1 cellular context compared by ENCODE assay signal in the genomic region with DNA sequence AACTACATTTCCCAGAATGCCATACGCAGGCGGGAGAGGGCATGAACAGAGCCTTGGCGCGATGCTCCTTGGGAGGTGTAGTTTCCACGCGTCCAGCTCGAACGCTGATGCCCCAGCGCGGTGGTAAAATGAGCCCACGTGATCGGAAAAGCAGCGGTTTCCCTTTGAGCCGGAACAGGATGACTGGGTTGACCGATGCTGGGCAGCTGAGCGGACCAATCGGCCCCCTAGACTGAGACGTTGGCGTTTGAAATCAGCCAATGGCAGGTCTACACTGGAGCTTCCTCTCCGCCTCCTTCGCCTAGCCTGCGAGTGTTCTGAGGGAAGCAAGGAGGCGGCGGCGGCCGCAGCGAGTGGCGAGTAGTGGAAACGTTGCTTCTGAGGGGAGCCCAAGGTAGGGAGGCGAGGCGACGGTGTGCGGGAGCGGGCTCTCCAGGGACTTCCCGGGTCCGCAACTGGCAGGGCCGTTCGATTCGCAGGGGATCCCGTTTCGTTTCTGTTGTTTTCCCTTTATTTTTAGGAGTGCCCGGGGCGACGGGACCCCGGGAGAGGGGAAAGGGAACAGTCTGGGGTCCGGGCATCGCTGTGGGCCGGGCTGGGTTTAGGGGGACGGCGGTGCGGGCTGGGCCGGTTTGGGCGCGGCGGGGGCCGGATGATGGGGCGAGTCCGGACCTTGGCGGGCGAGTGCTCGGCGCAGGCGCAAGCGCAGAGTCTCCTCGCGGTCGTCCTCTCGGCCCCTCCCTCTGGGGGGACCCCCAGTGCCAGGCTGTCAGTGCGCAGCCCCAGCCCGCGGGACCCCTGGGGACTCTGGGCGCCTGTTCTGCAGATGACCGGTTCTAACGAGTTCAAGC.
TF ChIP-seq lines count a peak whose summit lies in the region.

A gene with protein sequence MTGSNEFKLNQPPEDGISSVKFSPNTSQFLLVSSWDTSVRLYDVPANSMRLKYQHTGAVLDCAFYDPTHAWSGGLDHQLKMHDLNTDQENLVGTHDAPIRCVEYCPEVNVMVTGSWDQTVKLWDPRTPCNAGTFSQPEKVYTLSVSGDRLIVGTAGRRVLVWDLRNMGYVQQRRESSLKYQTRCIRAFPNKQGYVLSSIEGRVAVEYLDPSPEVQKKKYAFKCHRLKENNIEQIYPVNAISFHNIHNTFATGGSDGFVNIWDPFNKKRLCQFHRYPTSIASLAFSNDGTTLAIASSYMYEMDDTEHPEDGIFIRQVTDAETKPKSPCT (plus strand): TSS at position 311 of the 851 bp plus-strand sequence. CDS start 516 bp downstream, at position 827.

TF ChIP-seq in K562, 482 proteins besides CTCF, POLR2A, EP300 and RAD21 (continued from another document):
- TF ChIP-seq, protein P1, sequence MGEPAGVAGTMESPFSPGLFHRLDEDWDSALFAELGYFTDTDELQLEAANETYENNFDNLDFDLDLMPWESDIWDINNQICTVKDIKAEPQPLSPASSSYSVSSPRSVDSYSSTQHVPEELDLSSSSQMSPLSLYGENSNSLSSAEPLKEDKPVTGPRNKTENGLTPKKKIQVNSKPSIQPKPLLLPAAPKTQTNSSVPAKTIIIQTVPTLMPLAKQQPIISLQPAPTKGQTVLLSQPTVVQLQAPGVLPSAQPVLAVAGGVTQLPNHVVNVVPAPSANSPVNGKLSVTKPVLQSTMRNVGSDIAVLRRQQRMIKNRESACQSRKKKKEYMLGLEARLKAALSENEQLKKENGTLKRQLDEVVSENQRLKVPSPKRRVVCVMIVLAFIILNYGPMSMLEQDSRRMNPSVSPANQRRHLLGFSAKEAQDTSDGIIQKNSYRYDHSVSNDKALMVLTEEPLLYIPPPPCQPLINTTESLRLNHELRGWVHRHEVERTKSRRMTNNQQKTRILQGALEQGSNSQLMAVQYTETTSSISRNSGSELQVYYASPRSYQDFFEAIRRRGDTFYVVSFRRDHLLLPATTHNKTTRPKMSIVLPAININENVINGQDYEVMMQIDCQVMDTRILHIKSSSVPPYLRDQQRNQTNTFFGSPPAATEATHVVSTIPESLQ (CRISPR knock-in tag; IDR thresholded peaks at IDR 0.05), result no peak
- TF ChIP-seq ZEB2 (IDR thresholded peaks at IDR 0.05) (no peak), RBM34 (IDR thresholded peaks at IDR 0.05; ENCODE audit: borderline replicate concordance, insufficient read depth, low read length) (no peak), FOXK1 (CRISPR knock-in tag; IDR thresholded peaks at IDR 0.05; ENCODE audit: borderline replicate concordance) (no peak), E2F3 (CRISPR knock-in tag; IDR thresholded peaks at IDR 0.05) (0 out of 2 replicates have a peak, but pooled peaks have one; percentile 38), ZNF431 (CRISPR knock-in tag; IDR thresholded peaks at IDR 0.05) (no peak), EZH2 (IDR thresholded peaks at IDR 0.05; ENCODE audit: borderline replicate concordance, low read depth, low read length) (no peak), ZNF174 (CRISPR knock-in tag; IDR thresholded peaks at IDR 0.05) (no peak), HNRNPK (IDR thresholded peaks at IDR 0.05; ENCODE audit: low read depth, low read length, poor library complexity, severe bottlenecking) (no peak), CXXC5 (CRISPR knock-in tag; IDR thresholded peaks at IDR 0.05) (peak; percentile 70), TAF1 (IDR thresholded peaks at IDR 0.05; ENCODE audit: control insufficient read depth, extremely low read depth, insufficient read depth, low read length, severe bottlenecking) (peak; percentile 80), POU5F1 (IDR thresholded peaks at IDR 0.05; ENCODE audit: borderline replicate concordance, low read depth, low read length, partially characterized antibody) (no peak), MEF2D (tag; conservative IDR thresholded peaks at IDR 0.05; ENCODE audit: low read depth) (no peak), ZNF146 (CRISPR knock-in tag; IDR thresholded peaks at IDR 0.05; ENCODE audit: unreplicated experiment) (no peak), TARDBP (IDR thresholded peaks at IDR 0.05) (no peak), GABPA (tag; conservative IDR thresholded peaks at IDR 0.05; ENCODE audit: low read depth) (peak; percentile 96), SAP30 (IDR thresholded peaks at IDR 0.05; ENCODE audit: borderline replicate concordance, insufficient read depth, low read depth, low read length, poor library complexity, severe bottlenecking) (no peak)
- TF ChIP-seq, protein P2, sequence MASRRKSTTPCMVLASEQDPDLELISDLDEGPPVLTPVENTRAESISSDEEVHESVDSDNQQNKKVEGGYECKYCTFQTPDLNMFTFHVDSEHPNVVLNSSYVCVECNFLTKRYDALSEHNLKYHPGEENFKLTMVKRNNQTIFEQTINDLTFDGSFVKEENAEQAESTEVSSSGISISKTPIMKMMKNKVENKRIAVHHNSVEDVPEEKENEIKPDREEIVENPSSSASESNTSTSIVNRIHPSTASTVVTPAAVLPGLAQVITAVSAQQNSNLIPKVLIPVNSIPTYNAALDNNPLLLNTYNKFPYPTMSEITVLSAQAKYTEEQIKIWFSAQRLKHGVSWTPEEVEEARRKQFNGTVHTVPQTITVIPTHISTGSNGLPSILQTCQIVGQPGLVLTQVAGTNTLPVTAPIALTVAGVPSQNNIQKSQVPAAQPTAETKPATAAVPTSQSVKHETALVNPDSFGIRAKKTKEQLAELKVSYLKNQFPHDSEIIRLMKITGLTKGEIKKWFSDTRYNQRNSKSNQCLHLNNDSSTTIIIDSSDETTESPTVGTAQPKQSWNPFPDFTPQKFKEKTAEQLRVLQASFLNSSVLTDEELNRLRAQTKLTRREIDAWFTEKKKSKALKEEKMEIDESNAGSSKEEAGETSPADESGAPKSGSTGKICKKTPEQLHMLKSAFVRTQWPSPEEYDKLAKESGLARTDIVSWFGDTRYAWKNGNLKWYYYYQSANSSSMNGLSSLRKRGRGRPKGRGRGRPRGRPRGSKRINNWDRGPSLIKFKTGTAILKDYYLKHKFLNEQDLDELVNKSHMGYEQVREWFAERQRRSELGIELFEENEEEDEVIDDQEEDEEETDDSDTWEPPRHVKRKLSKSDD (conservative IDR thresholded peaks at IDR 0.05; ENCODE audit: low read length), result no peak
- TF ChIP-seq, protein P3, sequence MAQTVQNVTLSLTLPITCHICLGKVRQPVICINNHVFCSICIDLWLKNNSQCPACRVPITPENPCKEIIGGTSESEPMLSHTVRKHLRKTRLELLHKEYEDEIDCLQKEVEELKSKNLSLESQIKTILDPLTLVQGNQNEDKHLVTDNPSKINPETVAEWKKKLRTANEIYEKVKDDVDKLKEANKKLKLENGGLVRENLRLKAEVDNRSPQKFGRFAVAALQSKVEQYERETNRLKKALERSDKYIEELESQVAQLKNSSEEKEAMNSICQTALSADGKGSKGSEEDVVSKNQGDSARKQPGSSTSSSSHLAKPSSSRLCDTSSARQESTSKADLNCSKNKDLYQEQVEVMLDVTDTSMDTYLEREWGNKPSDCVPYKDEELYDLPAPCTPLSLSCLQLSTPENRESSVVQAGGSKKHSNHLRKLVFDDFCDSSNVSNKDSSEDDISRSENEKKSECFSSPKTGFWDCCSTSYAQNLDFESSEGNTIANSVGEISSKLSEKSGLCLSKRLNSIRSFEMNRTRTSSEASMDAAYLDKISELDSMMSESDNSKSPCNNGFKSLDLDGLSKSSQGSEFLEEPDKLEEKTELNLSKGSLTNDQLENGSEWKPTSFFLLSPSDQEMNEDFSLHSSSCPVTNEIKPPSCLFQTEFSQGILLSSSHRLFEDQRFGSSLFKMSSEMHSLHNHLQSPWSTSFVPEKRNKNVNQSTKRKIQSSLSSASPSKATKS (CRISPR knock-in tag; IDR thresholded peaks at IDR 0.05), result no peak
- TF ChIP-seq, protein P4, sequence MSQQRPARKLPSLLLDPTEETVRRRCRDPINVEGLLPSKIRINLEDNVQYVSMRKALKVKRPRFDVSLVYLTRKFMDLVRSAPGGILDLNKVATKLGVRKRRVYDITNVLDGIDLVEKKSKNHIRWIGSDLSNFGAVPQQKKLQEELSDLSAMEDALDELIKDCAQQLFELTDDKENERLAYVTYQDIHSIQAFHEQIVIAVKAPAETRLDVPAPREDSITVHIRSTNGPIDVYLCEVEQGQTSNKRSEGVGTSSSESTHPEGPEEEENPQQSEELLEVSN (IDR thresholded peaks at IDR 0.05; ENCODE audit: borderline replicate concordance in 1 of 2, extremely low read depth in 1 of 2, insufficient read depth in 1 of 2, insufficient read length in 1 of 2, low read depth in 1 of 2, low read length in 1 of 2, poor library complexity in 1 of 2, severe bottlenecking in 1 of 2), result peak in 1 of 2 experiments; percentile 23
- TF ChIP-seq, protein P5, sequence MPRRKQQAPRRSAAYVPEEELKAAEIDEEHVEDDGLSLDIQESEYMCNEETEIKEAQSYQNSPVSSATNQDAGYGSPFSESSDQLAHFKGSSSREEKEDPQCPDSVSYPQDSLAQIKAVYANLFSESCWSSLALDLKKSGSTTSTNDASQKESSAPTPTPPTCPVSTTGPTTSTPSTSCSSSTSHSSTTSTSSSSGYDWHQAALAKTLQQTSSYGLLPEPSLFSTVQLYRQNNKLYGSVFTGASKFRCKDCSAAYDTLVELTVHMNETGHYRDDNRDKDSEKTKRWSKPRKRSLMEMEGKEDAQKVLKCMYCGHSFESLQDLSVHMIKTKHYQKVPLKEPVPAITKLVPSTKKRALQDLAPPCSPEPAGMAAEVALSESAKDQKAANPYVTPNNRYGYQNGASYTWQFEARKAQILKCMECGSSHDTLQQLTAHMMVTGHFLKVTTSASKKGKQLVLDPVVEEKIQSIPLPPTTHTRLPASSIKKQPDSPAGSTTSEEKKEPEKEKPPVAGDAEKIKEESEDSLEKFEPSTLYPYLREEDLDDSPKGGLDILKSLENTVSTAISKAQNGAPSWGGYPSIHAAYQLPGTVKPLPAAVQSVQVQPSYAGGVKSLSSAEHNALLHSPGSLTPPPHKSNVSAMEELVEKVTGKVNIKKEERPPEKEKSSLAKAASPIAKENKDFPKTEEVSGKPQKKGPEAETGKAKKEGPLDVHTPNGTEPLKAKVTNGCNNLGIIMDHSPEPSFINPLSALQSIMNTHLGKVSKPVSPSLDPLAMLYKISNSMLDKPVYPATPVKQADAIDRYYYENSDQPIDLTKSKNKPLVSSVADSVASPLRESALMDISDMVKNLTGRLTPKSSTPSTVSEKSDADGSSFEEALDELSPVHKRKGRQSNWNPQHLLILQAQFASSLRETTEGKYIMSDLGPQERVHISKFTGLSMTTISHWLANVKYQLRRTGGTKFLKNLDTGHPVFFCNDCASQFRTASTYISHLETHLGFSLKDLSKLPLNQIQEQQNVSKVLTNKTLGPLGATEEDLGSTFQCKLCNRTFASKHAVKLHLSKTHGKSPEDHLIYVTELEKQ (CRISPR knock-in tag; IDR thresholded peaks at IDR 0.05), result no peak
